In genomic region chr11:72693271-72693968, GRCh38 we compare ENCODE assay signal across 1 cellular context.
TF ChIP-seq lines count a peak whose summit lies in the region.

No MANE protein-coding gene starts in this region.

TF ChIP-seq in HCT116, 20 proteins besides CTCF, POLR2A, EP300 and RAD21 (continued from another document):
- TF ChIP-seq ZBTB33 (IDR thresholded peaks at IDR 0.05; ENCODE audit: extremely low read depth, insufficient replicate concordance, low read length), result no peak
